In genomic region chr10:99930731-99931550, GRCh38 we compare ENCODE assay signal across 9 cellular contexts.
DNase-seq lines count a peak whose midpoint lies in the region; ATAC-seq and TF ChIP-seq lines count a peak whose summit lies in the region.
"Had no signal": no experiment of that assay in that cellular context is flagged by ENCODE, and none has a peak within 500 bp of the region (broad histone marks: within the 10 kb centered on the region; RNA-seq: fewer than 3 reads in every experiment).

No MANE protein-coding gene starts in this region.

- peaks cover 23% of the 10 kb centered on the region for H3K4me1 Mint-ChIP-seq in activated naive CD8-positive, alpha-beta T cell treated with anti-CD3 and anti-CD28 coated beads, Interleukin-2, amount 50 U/mL, for 24 hours
- peaks cover 23% of the 10 kb centered on the region for H3K4me1 Mint-ChIP-seq in activated naive CD8-positive, alpha-beta T cell treated with anti-CD3 and anti-CD28 coated beads for 36 hours

- in situ Hi-C loops in KBM-7 (cut with MboI; ENCODE audit: low pct_unique_long_range_greater_than_20kb, low sequenced_read_pairs): no loop called here

- no peaks in the 10 kb centered on the region for H3K9me3 Mint-ChIP-seq in activated naive CD8-positive, alpha-beta T cell treated with anti-CD3 and anti-CD28 coated beads, Interleukin-2, amount 50 U/mL, for 24 hours
- H3K9me3 Mint-ChIP-seq in activated naive CD8-positive, alpha-beta T cell treated with anti-CD3 and anti-CD28 coated beads for 36 hours: no peaks in the 10 kb centered on the region

- TF ChIP-seq CTCF in breast epithelium (IDR thresholded peaks at IDR 0.05): no peak
- no peak for TF ChIP-seq CTCF in lower lobe of right lung (IDR thresholded peaks at IDR 0.05)
- no peak for TF ChIP-seq CTCF in uterus (IDR thresholded peaks at IDR 0.05)

- intact Hi-C loops in breast epithelium (cut with DNase I; ENCODE audit: low total_unique reads): no loop called here
- intact Hi-C loops in lower lobe of right lung (cut with DNase I): no loop called here
- intact Hi-C loops in uterus (cut with DNase I; ENCODE audit: low total_unique reads): no loop called here

- H3K4me3 ChIP-seq in breast epithelium (peak overlapping the region in 2 of 3 donors; percentile 20 to 31), lower lobe of right lung (peak overlapping the region; percentile 41), uterus (no peak overlapping the region)

- ATAC-seq in activated naive CD8-positive, alpha-beta T cell treated with anti-CD3 and anti-CD28 coated beads, Interleukin-2, amount 50 U/mL, for 24 hours: no peak
- peak; percentile 85 to 88 for ATAC-seq in lower lobe of right lung
- ATAC-seq in HG02571 (IDR thresholded peaks at IDR 0.05; ENCODE audit: unreplicated experiment): no peak

- H3K36me3 ChIP-seq in breast epithelium (no peaks in the 10 kb centered on the region), lower lobe of right lung (no peaks in the 10 kb centered on the region), uterus (no peaks in the 10 kb centered on the region)

- no peak for DNase-seq in activated naive CD8-positive, alpha-beta T cell treated with anti-CD3 and anti-CD28 coated beads, Interleukin-2, amount 50 U/mL, for 24 hours
- DNase-seq in activated naive CD8-positive, alpha-beta T cell treated with anti-CD3 and anti-CD28 coated beads for 36 hours: no peak
- DNase-seq in breast epithelium (ENCODE audit: low spot score in 2 of 2) (peak in 1 of 2 donors; percentile 53), lower lobe of right lung (peak; percentile 50), uterus (no peak), hepatic stellate cell (ENCODE audit: low spot score) (no peak), KBM-7 (no peak)

- H3K9me3 ChIP-seq in breast epithelium (no peaks in the 10 kb centered on the region), lower lobe of right lung (no peaks in the 10 kb centered on the region), uterus (no peaks in the 10 kb centered on the region)

- TF ChIP-seq POLR2A in breast epithelium (IDR thresholded peaks at IDR 0.05): no peak
- TF ChIP-seq POLR2A in uterus (IDR thresholded peaks at IDR 0.05): no peak

- H3K36me3 Mint-ChIP-seq in activated naive CD8-positive, alpha-beta T cell treated with anti-CD3 and anti-CD28 coated beads, Interleukin-2, amount 50 U/mL, for 24 hours (ENCODE audit: low read depth): no peaks in the 10 kb centered on the region
- H3K36me3 Mint-ChIP-seq in activated naive CD8-positive, alpha-beta T cell treated with anti-CD3 and anti-CD28 coated beads for 36 hours: no peaks in the 10 kb centered on the region

- H3K27ac Mint-ChIP-seq in activated naive CD8-positive, alpha-beta T cell treated with anti-CD3 and anti-CD28 coated beads, Interleukin-2, amount 50 U/mL, for 24 hours: peak overlapping the region; percentile 10
- no peak overlapping the region for H3K27ac Mint-ChIP-seq in activated naive CD8-positive, alpha-beta T cell treated with anti-CD3 and anti-CD28 coated beads for 36 hours

- H3K27me3 ChIP-seq in breast epithelium (no peaks in the 10 kb centered on the region), lower lobe of right lung (ENCODE audit: low read depth) (no peaks in the 10 kb centered on the region), uterus (no peaks in the 10 kb centered on the region)

- H3K27ac ChIP-seq in breast epithelium (peak overlapping the region; percentile 57 to 78), lower lobe of right lung (peak overlapping the region; percentile 76), uterus (peak overlapping the region; percentile 42 to 43)
- H3K27ac ChIP-seq: KMS-11 had no signal

- H3K4me1 ChIP-seq in breast epithelium (peaks cover 0 to 11% of the 10 kb centered on the region in 2 donors), lower lobe of right lung (peaks cover 47% of the 10 kb centered on the region), uterus (peaks cover 7 to 12% of the 10 kb centered on the region in 2 donors)

- no peaks in the 10 kb centered on the region for H3K27me3 Mint-ChIP-seq in activated naive CD8-positive, alpha-beta T cell treated with anti-CD3 and anti-CD28 coated beads, Interleukin-2, amount 50 U/mL, for 24 hours
- H3K27me3 Mint-ChIP-seq in activated naive CD8-positive, alpha-beta T cell treated with anti-CD3 and anti-CD28 coated beads for 36 hours: no peaks in the 10 kb centered on the region

- no peak overlapping the region for H3K4me3 Mint-ChIP-seq in activated naive CD8-positive, alpha-beta T cell treated with anti-CD3 and anti-CD28 coated beads, Interleukin-2, amount 50 U/mL, for 24 hours
- H3K4me3 Mint-ChIP-seq in activated naive CD8-positive, alpha-beta T cell treated with anti-CD3 and anti-CD28 coated beads for 36 hours: no peak overlapping the region

Comparison
In these comparisons a context has a peak if more than half of its experiments do, and no peak if none do; other contexts are left out.
1. ATAC-seq: peak in lower lobe of right lung (2 of 2); none in activated naive CD8-positive, alpha-beta T cell treated with anti-CD3 and anti-CD28 coated beads, Interleukin-2, amount 50 U/mL, for 24 hours (single experiment) and HG02571 (single experiment).
2. H3K4me3 ChIP-seq: peak in breast epithelium (2 of 3) and lower lobe of right lung (single experiment); none in uterus (0 of 2).
3. Peak in every context shown above with its lines, with median percentiles within 50 percentile points of each other: H3K27ac ChIP-seq.